In genomic region chr19:38579304-38579703, GRCh38 we compare ENCODE assay signal across 8 cellular contexts. TPM values are rescaled to one million over a fixed set of nuclear protein-coding genes. Genes with fewer than 3 reads are reported as not detected.
DNase-seq lines count a peak whose midpoint lies in the region; ATAC-seq, FAIRE-seq and TF ChIP-seq lines count a peak whose summit lies in the region.
"Not testable (repeated sequence)": the region's sequence is repeated elsewhere in the genome, so short reads cannot be mapped to it uniquely, and the experiment has no call there.

No MANE protein-coding gene starts in this region.

- H4K8ac ChIP-seq in H1 (ENCODE audit: extremely low read depth, insufficient read depth, low read length) = not testable (repeated sequence)

- peaks cover 12 to 21% (median 17%) of the 10 kb centered on the region in 4 donors for H3K4me1 Mint-ChIP-seq in CD4-positive, alpha-beta memory T cell
- H3K4me1 Mint-ChIP-seq in stimulated activated effector memory CD8-positive, alpha-beta T cell treated with anti-CD3 and anti-CD28 coated beads, Interleukin-12 subunit alpha, Interleukin-12 subunit beta, amount 100 ng/mL, for 72 hours = peaks cover 16% of the 10 kb centered on the region

- not testable (repeated sequence) for H4K20me1 ChIP-seq in H1 (replicated peaks in 1 of 2; ENCODE audit: control insufficient read depth in 1 of 2, insufficient read depth in 2 of 2, low read length in 2 of 2)

- H3K23me2 ChIP-seq in H1 (ENCODE audit: low read depth, low read length) = not testable (repeated sequence)

- CTCF ChIA-PET in CD4-positive, alpha-beta memory T cell (lab: Charles Lee; ENCODE audit: partially characterized antibody) = interaction anchor here (0.7 to 1.0 kb wide), 2 partner anchors 15 kb away, joined by 3 to 4 read pairs; no protein-coding TSS in a partner anchor
- CTCF ChIA-PET in H1 (lab: Charles Lee; ENCODE audit: partially characterized antibody) = interaction anchor here (0.6 to 0.7 kb wide), 2 partner anchors 12 to 176 kb away, joined by 3 to 4 read pairs; partner anchors contain the start of gene FAM98C

- peak in 4 of 5 donors; percentile 25 to 42 (median 39) for DNase-seq in CD4-positive, alpha-beta memory T cell
- DNase-seq in NCI-H2196 (lab: John Stamatoyannopoulos, UW; ENCODE audit: unreplicated experiment) (peak; percentile 18), SIG-M5 treated with dmso at 0.1 percent for 504 hours (lab: John Stamatoyannopoulos, UW; ENCODE audit: unreplicated experiment) (peak; percentile 18), activated gamma-delta T cell treated with Interleukin-2 at 50 U/mL for 16 hours (peak; percentile 29), lung (ENCODE audit: low spot score) (peak; percentile 81)
- DNase-seq in H1 (ENCODE audit: low read depth in 1 of 2, low spot score in 2 of 2); stimulated activated effector memory CD8-positive, alpha-beta T cell treated with anti-CD3 and anti-CD28 coated beads, Interleukin-12 subunit alpha, Interleukin-12 subunit beta, amount 100 ng/mL, for 72 hours (ENCODE audit: low spot score in 2 of 2): not testable (repeated sequence)

- H2BK120ac ChIP-seq in H1 (replicated peaks; ENCODE audit: low read depth, low read length) = not testable (repeated sequence)

- H3K79me2 ChIP-seq in H1 (ENCODE audit: control insufficient read depth in 1 of 2, insufficient read depth in 2 of 2, low read length in 2 of 2) = not testable (repeated sequence)

- H3K36me3 ChIP-seq in CD4-positive, alpha-beta memory T cell (ENCODE audit: insufficient read depth, low read length); H1 (ENCODE audit: control insufficient read depth in 2 of 4, insufficient read depth in 4 of 4, low read length in 3 of 4); lung (ENCODE audit: control insufficient read depth in 2 of 2, insufficient read depth in 2 of 2, low read length in 2 of 2): not testable (repeated sequence)

- intact Hi-C loops in CD4-positive, alpha-beta memory T cell (cut with micrococcal nuclease) = not testable (repeated sequence)

- not testable (repeated sequence) for H3K27me3 ChIP-seq in CD4-positive, alpha-beta memory T cell (ENCODE audit: insufficient read depth, low read length); H1 (replicated peaks in 1 of 4; ENCODE audit: control insufficient read depth in 3 of 4, extremely low read depth in 1 of 4, insufficient read depth in 3 of 4, low read length in 3 of 4); lung (ENCODE audit: control insufficient read depth, insufficient read depth)

- WGBS in H1 (ENCODE audit: extremely low coverage in 1 of 2, insufficient coverage in 1 of 2, insufficient read length in 1 of 2, insufficient replicate concordance in 2 of 2, low coverage in 1 of 2, low lambda C conversion rate in 2 of 2, missing lambda C conversion rate in 1 of 2), 2 experiments = 98% methylated on average over 6 of the region's 6 CpGs; no CpG with 5 or more reads in 1 of the 2 experiments
- WGBS in lung, 2 donors = 56 to 77% methylated on average over 6 of the region's 6 CpGs

- not testable (repeated sequence) for H2BK15ac ChIP-seq in H1 (ENCODE audit: low read length)

- POLR2A ChIA-PET in CD4-positive, alpha-beta memory T cell (lab: Charles Lee; ENCODE audit: partially characterized antibody) = interaction anchor here (0.7 to 1.2 kb wide), 6 partner anchors 9 to 298 kb away, joined by 3 to 5 read pairs (median 3); partner anchors contain the start of gene FAM98C
- POLR2A ChIA-PET in H1 (lab: Charles Lee; ENCODE audit: partially characterized antibody) = interaction anchor here (1.2 kb wide), 1 partner anchor 11 kb away, joined by 4 read pairs; no protein-coding TSS in a partner anchor

- not testable (repeated sequence) for H3K36me3 Mint-ChIP-seq in CD4-positive, alpha-beta memory T cell; stimulated activated effector memory CD8-positive, alpha-beta T cell treated with anti-CD3 and anti-CD28 coated beads, Interleukin-12 subunit alpha, Interleukin-12 subunit beta, amount 100 ng/mL, for 72 hours

- H3K9ac ChIP-seq in H1 (replicated peaks in 1 of 4; ENCODE audit: extremely low read depth in 1 of 4, low read depth in 3 of 4, low read length in 3 of 4) = not testable (repeated sequence)

- not testable (repeated sequence) for H2BK5ac ChIP-seq in H1 (ENCODE audit: low read depth, low read length)

- H3K56ac ChIP-seq in H1 (replicated peaks; ENCODE audit: insufficient read length, low read depth, low read length) = not testable (repeated sequence)

- H3K4ac ChIP-seq in H1 (replicated peaks; ENCODE audit: insufficient read length, low read depth, low read length) = not testable (repeated sequence)

- TF ChIP-seq RAD21 in Ishikawa (IDR thresholded peaks at IDR 0.05; ENCODE audit: low read depth); H1 (IDR thresholded peaks at IDR 0.05 in 1 of 2, conservative IDR thresholded peaks at IDR 0.05 in 1 of 2; ENCODE audit: low read depth in 2 of 2, low read length in 2 of 2): not testable (repeated sequence)

- not testable (repeated sequence) for H3K18ac ChIP-seq in H1 (ENCODE audit: extremely low read depth, low read length)

- not testable (repeated sequence) for FAIRE-seq in H1 (lab: Jason Lieb, UNC)

- not testable (repeated sequence) for H3K23ac ChIP-seq in H1 (ENCODE audit: insufficient read length)

- H2AK5ac ChIP-seq in H1 (ENCODE audit: low read depth, low read length) = not testable (repeated sequence)

- not testable (repeated sequence) for H3K79me1 ChIP-seq in H1 (ENCODE audit: low read depth, low read length)

- H3K4me3 Mint-ChIP-seq in CD4-positive, alpha-beta memory T cell; stimulated activated effector memory CD8-positive, alpha-beta T cell treated with anti-CD3 and anti-CD28 coated beads, Interleukin-12 subunit alpha, Interleukin-12 subunit beta, amount 100 ng/mL, for 72 hours: not testable (repeated sequence)

- not testable (repeated sequence) for H3K9me3 ChIP-seq in CD4-positive, alpha-beta memory T cell (ENCODE audit: control insufficient read depth in 1 of 2, low read length in 2 of 2); H1 (ENCODE audit: insufficient read depth in 2 of 2, low read depth in 1 of 2, low read length in 1 of 2); lung (ENCODE audit: control insufficient read depth in 2 of 2, insufficient read depth in 1 of 2, low read length in 1 of 2)

- peaks cover 14% of the 10 kb centered on the region for H3K4me1 ChIP-seq in CD4-positive, alpha-beta memory T cell (ENCODE audit: insufficient read depth, low read length)
- not testable (repeated sequence) for H3K4me1 ChIP-seq in H1 (replicated peaks in 1 of 4; ENCODE audit: control insufficient read depth in 3 of 4, insufficient read depth in 4 of 4, low read length in 3 of 4); lung (ENCODE audit: control insufficient read depth in 2 of 2, insufficient read depth in 2 of 2, low read length in 2 of 2)

- not testable (repeated sequence) for H2BK12ac ChIP-seq in H1 (ENCODE audit: low read depth, low read length)

- not testable (repeated sequence) for TF ChIP-seq EP300 in Ishikawa (IDR thresholded peaks at IDR 0.05; ENCODE audit: borderline replicate concordance); H1 (IDR thresholded peaks at IDR 0.05; ENCODE audit: borderline replicate concordance in 1 of 2, low read depth in 2 of 2, low read length in 2 of 2)

- H4K91ac ChIP-seq in H1 (replicated peaks; ENCODE audit: insufficient read length, low read length) = not testable (repeated sequence)

- H3K27ac ChIP-seq in CD4-positive, alpha-beta memory T cell (ENCODE audit: low read depth, low read length); H1 (ENCODE audit: low read depth, low read length); lung (ENCODE audit: low read depth in 1 of 2, low read length in 1 of 2): not testable (repeated sequence)

- H3K4me3 ChIP-seq in CD4-positive, alpha-beta memory T cell (ENCODE audit: low read length in 2 of 2); H1 (ENCODE audit: extremely low read depth in 1 of 4, insufficient read depth in 2 of 4, low read depth in 3 of 4, low read length in 4 of 4); lung: not testable (repeated sequence)

- H3K27ac Mint-ChIP-seq in CD4-positive, alpha-beta memory T cell = peak overlapping the region in 2 of 7 donors; percentile 12 to 58
- peak overlapping the region; percentile 52 for H3K27ac Mint-ChIP-seq in stimulated activated effector memory CD8-positive, alpha-beta T cell treated with anti-CD3 and anti-CD28 coated beads, Interleukin-12 subunit alpha, Interleukin-12 subunit beta, amount 100 ng/mL, for 72 hours

- not testable (repeated sequence) for H2AFZ ChIP-seq in H1 (ENCODE audit: low read length)

- H4K5ac ChIP-seq in H1 (ENCODE audit: insufficient read length, low read depth, low read length) = not testable (repeated sequence)

- H2BK20ac ChIP-seq in H1 (ENCODE audit: low read length) = not testable (repeated sequence)

- TF ChIP-seq POLR2A in H1 (IDR thresholded peaks at IDR 0.05; ENCODE audit: control extremely low read depth in 1 of 2, low read depth in 2 of 2, low read length in 2 of 2) = not testable (repeated sequence)

- not testable (repeated sequence) for H3K14ac ChIP-seq in H1 (ENCODE audit: insufficient read length)

- not testable (repeated sequence) for TF ChIP-seq CTCF in H1 (IDR thresholded peaks at IDR 0.05; ENCODE audit: control extremely low read depth in 1 of 3, insufficient read depth in 1 of 3, low read depth in 1 of 3, low read length in 3 of 3); lung (IDR thresholded peaks at IDR 0.05; ENCODE audit: control extremely low read depth, extremely low read depth)

- H3K27me3 Mint-ChIP-seq in CD4-positive, alpha-beta memory T cell = not testable (repeated sequence)

- H3K9me3 Mint-ChIP-seq in CD4-positive, alpha-beta memory T cell; stimulated activated effector memory CD8-positive, alpha-beta T cell treated with anti-CD3 and anti-CD28 coated beads, Interleukin-12 subunit alpha, Interleukin-12 subunit beta, amount 100 ng/mL, for 72 hours: not testable (repeated sequence)

- H3K4me2 ChIP-seq in H1 (ENCODE audit: insufficient read depth in 1 of 2, low read depth in 2 of 2, low read length in 2 of 2) = not testable (repeated sequence)

- ATAC-seq in lung (ENCODE audit: insufficient read depth, low FRiP score) = peak; percentile 67
- peak; percentile 67 for ATAC-seq in stimulated activated effector memory CD8-positive, alpha-beta T cell treated with anti-CD3 and anti-CD28 coated beads, Interleukin-12 subunit alpha, Interleukin-12 subunit beta, amount 100 ng/mL, for 72 hours

RNA-seq across cellular contexts. Expression of gene MAP4K1, which starts 38.4 kb away (rescaled TPM):
- 100 to 1,000 TPM; 346 to 361 TPM for total RNA-seq in CD4-positive, alpha-beta memory T cell
- 100 to 1,000 TPM; 142 to 177 TPM for polyA plus RNA-seq in CD4-positive, alpha-beta memory T cell
- total RNA-seq in H1 (2021; fragmentation: NEBNext Ultra II Directional; extraction: Animal tissue kit (Norgen Biotek cat#: 25700)) = 10.4 and 14.4 TPM in 2 replicates
- polyA plus RNA-seq in H1 (2011; rRNA removed) (9.0 and 22.0 TPM in 2 replicates), lung (10 to 100 TPM in 1 of 2 donors, 1 to 10 TPM in 1; 7.0 to 13.1 TPM)
- 8.0 TPM for polyA plus RNA-seq in H1 (2011; cell fraction: cytosol; rRNA removed)
- 12.8 TPM for polyA plus RNA-seq in H1 (2011; cell fraction: nucleus; rRNA removed)
- polyA plus RNA-seq in H1 (2012, experiment 1 of 2) = 9.6 to 16.0 TPM (median 13.8 TPM) in 4 replicates
- 7.3 TPM for polyA plus RNA-seq in H1 (2012, experiment 2 of 2)
- 14.6 TPM for polyA plus RNA-seq in H1 (2013, experiment 1 of 2)
- polyA plus RNA-seq in H1 (2013, experiment 2 of 2) = 11.8 TPM
- 1.1 and 1.6 TPM in 2 replicates for polyA minus RNA-seq in H1 (2011; rRNA and poly(A)+ RNA removed)
- polyA minus RNA-seq in H1 (2011; cell fraction: cytosol; rRNA and poly(A)+ RNA removed) = 3.7 TPM
- 2.0 TPM for polyA minus RNA-seq in H1 (2011; cell fraction: nucleus; rRNA and poly(A)+ RNA removed)
- 1 to 10 TPM; 4.0 to 9.8 TPM for total RNA-seq in lung

RNA-seq across cellular contexts. Expression of gene EIF3K, which starts 39.7 kb away (rescaled TPM):
- 100 to 1,000 TPM; 320 to 340 TPM for total RNA-seq in CD4-positive, alpha-beta memory T cell
- 100 to 1,000 TPM; 364 to 424 TPM for polyA plus RNA-seq in CD4-positive, alpha-beta memory T cell
- total RNA-seq in H1 (2021; fragmentation: NEBNext Ultra II Directional; extraction: Animal tissue kit (Norgen Biotek cat#: 25700)) = 329 and 344 TPM in 2 replicates
- polyA plus RNA-seq in H1 (2011; rRNA removed) (937 and 977 TPM in 2 replicates), lung (100 to 1,000 TPM; 266 to 344 TPM)
- polyA plus RNA-seq in H1 (2011; cell fraction: cytosol; rRNA removed) = 945 TPM
- polyA plus RNA-seq in H1 (2011; cell fraction: nucleus; rRNA removed) = 915 TPM
- 382 to 549 TPM (median 528 TPM) in 4 replicates for polyA plus RNA-seq in H1 (2012, experiment 1 of 2)
- 458 TPM for polyA plus RNA-seq in H1 (2012, experiment 2 of 2)
- 236 TPM for polyA plus RNA-seq in H1 (2013, experiment 1 of 2)
- polyA plus RNA-seq in H1 (2013, experiment 2 of 2) = 236 TPM
- polyA minus RNA-seq in H1 (2011; rRNA and poly(A)+ RNA removed) = 386 and 450 TPM in 2 replicates
- polyA minus RNA-seq in H1 (2011; cell fraction: cytosol; rRNA and poly(A)+ RNA removed) = 188 TPM
- polyA minus RNA-seq in H1 (2011; cell fraction: nucleus; rRNA and poly(A)+ RNA removed) = 180 TPM
- 100 to 1,000 TPM; 142 to 243 TPM for total RNA-seq in lung

Comparison
In these comparisons a context has a peak if more than half of its experiments do, and no peak if none do; other contexts are left out.
1. RNA of gene MAP4K1, which starts 38.4 kb away (total RNA-seq): 346 to 361 TPM in CD4-positive, alpha-beta memory T cell; 10.4 to 14.4 TPM in H1 and 4.0 to 9.8 TPM in lung; every median in the first group is over 10 times any median in the second.